Comparison of ENCODE assay signal across 20 cellular contexts in genomic region chr10:86344281-86344680, GRCh38. TPM values are rescaled to one million over a fixed set of nuclear protein-coding genes. Genes with fewer than 3 reads are reported as not detected.
DNase-seq lines count a peak whose midpoint lies in the region; ATAC-seq and TF ChIP-seq lines count a peak whose summit lies in the region.
"Had no signal": no experiment of that assay in that cellular context is flagged by ENCODE, and none has a peak within 500 bp of the region (broad histone marks: within the 10 kb centered on the region; RNA-seq: fewer than 3 reads in every experiment).

No MANE protein-coding gene starts in this region.

- H3K4me2 ChIP-seq in neuronal stem cell (ENCODE audit: insufficient read depth, low read length, poor library complexity, severe bottlenecking): no peak overlapping the region
- H3K4me2 ChIP-seq: BLaER1 had no signal

- H3K4me3 ChIP-seq in neuronal stem cell (ENCODE audit: low read length in 2 of 2) (no peak overlapping the region), thyroid gland (replicated peaks in 1 of 3) (no peak overlapping the region)
- H3K4me3 ChIP-seq: BLaER1, GM12878, Peyer's patch had no signal

- H3K9me3 ChIP-seq in neuronal stem cell (replicated peaks in 1 of 2; ENCODE audit: control insufficient read depth in 2 of 2, insufficient read depth in 1 of 2, low read depth in 1 of 2, low read length in 2 of 2) (no peaks in the 10 kb centered on the region), thyroid gland (no peaks in the 10 kb centered on the region)
- no peaks in the 10 kb centered on the region for H3K9me3 ChIP-seq in CD4-positive, alpha-beta T cell (ENCODE audit: control insufficient read depth, low read length)
- H3K9me3 ChIP-seq: BLaER1, Peyer's patch had no signal

- POLR2A ChIA-PET in CD4-positive, alpha-beta T cell (lab: Charles Lee): no interaction called here

- no peak overlapping the region for H3K27ac Mint-ChIP-seq in CD4-positive, alpha-beta T cell
- H3K27ac Mint-ChIP-seq: CD8-positive, alpha-beta T cell; HFFc6 had no signal

- H4K8ac ChIP-seq in neuronal stem cell (ENCODE audit: low read depth, low read length): no peak overlapping the region

- no peak for ATAC-seq in left ventricle myocardium superior
- no peak for ATAC-seq in CD4-positive, alpha-beta T cell (ENCODE audit: poor library complexity)
- ATAC-seq: CD8-positive, alpha-beta T cell had no signal

- no peak overlapping the region for H3K4me3 Mint-ChIP-seq in CD4-positive, alpha-beta T cell
- H3K4me3 Mint-ChIP-seq: CD8-positive, alpha-beta T cell; HFFc6 had no signal

- no peaks in the 10 kb centered on the region for H3K79me1 ChIP-seq in neuronal stem cell (ENCODE audit: low read depth, low read length)

- no CpG with 5 or more reads among the region's 3 CpGs for WGBS in neuronal stem cell (ENCODE audit: extremely low coverage in 2 of 2, insufficient read length in 2 of 2, insufficient replicate concordance in 1 of 2), 2 donors
- WGBS in thyroid gland, 2 donors: 85 to 91% methylated on average over 3 of the region's 3 CpGs

- CTCF ChIA-PET in CD4-positive, alpha-beta T cell (lab: Charles Lee): no interaction called here

- no peak overlapping the region for H3K23ac ChIP-seq in neuronal stem cell (ENCODE audit: low read depth, low read length, poor library complexity)

- no peak overlapping the region for H3K4ac ChIP-seq in neuronal stem cell (ENCODE audit: low read length)

- no peak overlapping the region for H2BK12ac ChIP-seq in neuronal stem cell (ENCODE audit: low read length)

- H3K27me3 ChIP-seq in neuronal stem cell (ENCODE audit: control insufficient read depth in 3 of 3, insufficient read depth in 3 of 3, low read depth in 1 of 3, low read length in 3 of 3) (peaks cover 0 to 34% (median 0%) of the 10 kb centered on the region in 3 experiments), thyroid gland (no peaks in the 10 kb centered on the region)
- H3K27me3 ChIP-seq in CD4-positive, alpha-beta T cell (ENCODE audit: control insufficient read depth, insufficient read depth, low read length): no peaks in the 10 kb centered on the region
- H3K27me3 ChIP-seq: BLaER1, Peyer's patch had no signal

- H3K27me3 Mint-ChIP-seq in CD4-positive, alpha-beta T cell: no peaks in the 10 kb centered on the region

- no peak overlapping the region for H4K91ac ChIP-seq in neuronal stem cell (ENCODE audit: low read depth, low read length, poor library complexity)

- DNase-seq in cardiac septum (ENCODE audit: low spot score): peak; percentile 69
- DNase-seq in left ventricle myocardium superior: no peak
- no peak for DNase-seq in neuronal stem cell (ENCODE audit: low spot score)
- no peak for DNase-seq in thyroid gland
- DNase-seq in NCI-H1092 (lab: John Stamatoyannopoulos, UW): no peak
- DNase-seq in CD4-positive, alpha-beta T cell: no peak
- no peak for DNase-seq in NCI-H128 (lab: John Stamatoyannopoulos, UW; ENCODE audit: unreplicated experiment)
- DNase-seq: CD8-positive, alpha-beta T cell; DND-41; H7; HFFc6; KBM-7; NCI-H2029 treated with DMSO at 0.1 percent for 48 hours; NCI-H2171; NCI-H774; SHP77 had no signal

- no peak for TF ChIP-seq POLR2A in thyroid gland (IDR thresholded peaks at IDR 0.05)

- TF ChIP-seq CTCF in VCaP (conservative IDR thresholded peaks at IDR 0.05) (no peak), thyroid gland (IDR thresholded peaks at IDR 0.05) (no peak)
- no peak for TF ChIP-seq CTCF in CD4-positive, alpha-beta T cell (IDR thresholded peaks at IDR 0.05)

- no peak overlapping the region for H2AFZ ChIP-seq in neuronal stem cell (ENCODE audit: low read length)

- H3K36me3 ChIP-seq in neuronal stem cell (replicated peaks in 1 of 2; ENCODE audit: control insufficient read depth in 2 of 2, insufficient read depth in 2 of 2, low read length in 2 of 2) (no peaks in the 10 kb centered on the region), thyroid gland (no peaks in the 10 kb centered on the region)
- H3K36me3 ChIP-seq: BLaER1, Peyer's patch had no signal

- H3K4me1 ChIP-seq in neuronal stem cell (ENCODE audit: control insufficient read depth in 2 of 2, insufficient read depth in 1 of 2, low read depth in 1 of 2, low read length in 2 of 2) (peaks cover 0 to 23% of the 10 kb centered on the region in 2 donors), thyroid gland (peaks cover 65 to 79% of the 10 kb centered on the region in 2 donors)
- H3K4me1 ChIP-seq: Peyer's patch had no signal

- H3K18ac ChIP-seq in neuronal stem cell (ENCODE audit: low read length): peak overlapping the region; percentile 74

- H3K27ac ChIP-seq in VCaP (peak overlapping the region; percentile 69; the same call in 1 of the 2 replicates), neuronal stem cell (replicated peaks; ENCODE audit: low read length) (no peak overlapping the region), thyroid gland (peak overlapping the region in 2 of 3 donors; percentile 45 to 79)
- no peak overlapping the region for H3K27ac ChIP-seq in CD4-positive, alpha-beta T cell (ENCODE audit: low read depth, low read length)
- H3K27ac ChIP-seq: BLaER1, Peyer's patch had no signal

- no peaks in the 10 kb centered on the region for H3K4me1 Mint-ChIP-seq in CD4-positive, alpha-beta T cell (ENCODE audit: low read depth)

- H3K36me3 Mint-ChIP-seq in CD4-positive, alpha-beta T cell (ENCODE audit: low read depth): no peaks in the 10 kb centered on the region
- H3K36me3 Mint-ChIP-seq: CD8-positive, alpha-beta T cell had no signal

- peak overlapping the region; percentile 11 for H2AK5ac ChIP-seq in neuronal stem cell (ENCODE audit: low read depth, low read length)

- H3K14ac ChIP-seq in neuronal stem cell (ENCODE audit: low read length): no peak overlapping the region

- intact Hi-C loops in cardiac septum (cut with DNase I) (no loop called here), left ventricle myocardium superior (cut with micrococcal nuclease) (no loop called here), thyroid gland (cut with DNase I) (no loop called here)
- intact Hi-C loops in CD4-positive, alpha-beta T cell (cut with DNase I, micrococcal nuclease): no loop called here

- no peak overlapping the region for H2BK120ac ChIP-seq in neuronal stem cell (ENCODE audit: low read depth, low read length)

- H2BK5ac ChIP-seq in neuronal stem cell (ENCODE audit: low read length): no peak overlapping the region

- H2BK15ac ChIP-seq in neuronal stem cell (ENCODE audit: low read length): no peak overlapping the region

- no peaks in the 10 kb centered on the region for H3K9me3 Mint-ChIP-seq in CD4-positive, alpha-beta T cell
- H3K9me3 Mint-ChIP-seq: CD8-positive, alpha-beta T cell; HFFc6 had no signal

- H3K9ac ChIP-seq in neuronal stem cell (ENCODE audit: low read depth, low read length, poor library complexity): no peak overlapping the region
- H3K9ac ChIP-seq: BLaER1 had no signal

RNA-seq across cellular contexts. Expression of gene GRID1, which starts 22.3 kb away (rescaled TPM):
- total RNA-seq in cardiac septum (3.0 TPM), left ventricle myocardium superior (2.4 TPM), thyroid gland (10 to 100 TPM; 17.2 to 28.1 (median 23.6) TPM)
- 0.70 TPM for polyA plus RNA-seq in neuronal stem cell (2013, experiment 1 of 2)
- 0.89 TPM for polyA plus RNA-seq in neuronal stem cell (2013, experiment 2 of 2)
- total RNA-seq in CD4-positive, alpha-beta T cell: not detected
- total RNA-seq: CD8-positive, alpha-beta T cell; HFFc6 had no signal

Comparison
In these comparisons a context has a peak if more than half of its experiments do, and no peak if none do; other contexts are left out.
1. H3K27ac ChIP-seq: peak in VCaP (single experiment) and thyroid gland (2 of 3); none in neuronal stem cell (single experiment) and CD4-positive, alpha-beta T cell (single experiment).